22 cellular contexts compared by ENCODE assay signal in the genomic region with DNA sequence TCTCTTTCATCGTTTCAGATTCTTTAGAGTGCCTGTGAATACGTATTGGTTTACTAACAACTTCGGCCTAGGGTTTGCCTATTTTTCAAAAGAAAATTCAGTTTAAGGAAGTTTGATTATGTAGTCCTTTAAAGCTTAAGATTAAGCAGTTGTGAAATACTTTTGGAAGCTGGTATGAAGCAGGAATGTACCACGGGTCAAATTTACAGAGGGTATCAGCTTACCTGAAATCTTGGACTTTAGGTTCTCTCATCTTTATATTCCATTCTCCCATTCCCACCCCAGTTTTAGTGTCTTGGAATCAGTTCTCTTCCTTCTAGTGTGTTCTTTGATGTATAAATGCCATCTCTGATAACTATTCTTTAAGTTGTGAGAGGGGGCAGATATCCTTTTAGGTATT.
"Had no signal": no experiment of that assay in that cellular context is flagged by ENCODE, and none has a peak within 500 bp of the region (broad histone marks: within the 10 kb centered on the region; RNA-seq: fewer than 3 reads in every experiment).

No MANE protein-coding gene starts in this region.

- DNase-seq: activated CD4-positive, alpha-beta T cell treated with anti-CD3 and anti-CD28 coated beads for 36 hours; activated CD4-positive, alpha-beta T cell treated with anti-CD3 and anti-CD28 coated beads, Interleukin-2, amount 50 U/mL, for 4 hours; activated CD8-positive, alpha-beta memory T cell treated with anti-CD3 and anti-CD28 coated beads for 24 hours; activated CD8-positive, alpha-beta memory T cell treated with anti-CD3 and anti-CD28 coated beads, Interleukin-2, amount 50 U/mL, for 4 hours; activated naive CD4-positive, alpha-beta T cell treated with Interleukin-2 at 50 U/mL for 16 hours; activated T-cell treated with anti-CD3 and anti-CD28 coated beads, Interleukin-2, amount 50 U/mL, for 24 hours; cerebellar nuclear complex; endodermal cell; head of caudate nucleus; islet precursor cell; left colon; naive thymus-derived CD8-positive, alpha-beta T cell; ovary; stimulated activated CD4-positive, alpha-beta T cell treated with anti-CD3 and anti-CD28 coated beads, Interleukin-12 subunit alpha, Interleukin-12 subunit beta, amount 100 ng/mL, for 4 hours; stimulated activated CD4-positive, alpha-beta T cell treated with anti-CD3 and anti-CD28 coated beads, Interleukin-4, amount 100 ng/mL, for 4 hours; stimulated activated naive CD8-positive, alpha-beta T cell treated with anti-CD3 and anti-CD28 coated beads, Interleukin-15, Interleukin-2, amounts not matched to agents 100 U/mL and 50 U/mL, for 24 hours; upper lobe of right lung had no signal

- H3K27ac ChIP-seq: coronary artery, epithelial cell of prostate, gastroesophageal sphincter, ovary, prostate gland, upper lobe of right lung had no signal

- H3K9me3 ChIP-seq: gastroesophageal sphincter, ovary, prostate gland, upper lobe of right lung had no signal

- H3K27me3 ChIP-seq: gastroesophageal sphincter, ovary, upper lobe of right lung had no signal

- H3K4me3 ChIP-seq: coronary artery, gastroesophageal sphincter, lung, ovary, prostate gland, upper lobe of right lung had no signal

- H3K36me3 ChIP-seq: gastroesophageal sphincter, ovary, prostate gland, upper lobe of right lung had no signal

- H3K4me1 ChIP-seq: gastroesophageal sphincter, prostate gland had no signal

- ATAC-seq: activated CD4-positive, alpha-beta T cell treated with anti-CD3 and anti-CD28 coated beads for 36 hours; gastroesophageal sphincter; left colon; naive thymus-derived CD8-positive, alpha-beta T cell; stimulated activated naive CD8-positive, alpha-beta T cell treated with anti-CD3 and anti-CD28 coated beads, Interleukin-15, Interleukin-2, amounts not matched to agents 100 U/mL and 50 U/mL, for 24 hours; upper lobe of right lung had no signal
